ENCODE assay signal across 1 cellular context in the genomic region with DNA sequence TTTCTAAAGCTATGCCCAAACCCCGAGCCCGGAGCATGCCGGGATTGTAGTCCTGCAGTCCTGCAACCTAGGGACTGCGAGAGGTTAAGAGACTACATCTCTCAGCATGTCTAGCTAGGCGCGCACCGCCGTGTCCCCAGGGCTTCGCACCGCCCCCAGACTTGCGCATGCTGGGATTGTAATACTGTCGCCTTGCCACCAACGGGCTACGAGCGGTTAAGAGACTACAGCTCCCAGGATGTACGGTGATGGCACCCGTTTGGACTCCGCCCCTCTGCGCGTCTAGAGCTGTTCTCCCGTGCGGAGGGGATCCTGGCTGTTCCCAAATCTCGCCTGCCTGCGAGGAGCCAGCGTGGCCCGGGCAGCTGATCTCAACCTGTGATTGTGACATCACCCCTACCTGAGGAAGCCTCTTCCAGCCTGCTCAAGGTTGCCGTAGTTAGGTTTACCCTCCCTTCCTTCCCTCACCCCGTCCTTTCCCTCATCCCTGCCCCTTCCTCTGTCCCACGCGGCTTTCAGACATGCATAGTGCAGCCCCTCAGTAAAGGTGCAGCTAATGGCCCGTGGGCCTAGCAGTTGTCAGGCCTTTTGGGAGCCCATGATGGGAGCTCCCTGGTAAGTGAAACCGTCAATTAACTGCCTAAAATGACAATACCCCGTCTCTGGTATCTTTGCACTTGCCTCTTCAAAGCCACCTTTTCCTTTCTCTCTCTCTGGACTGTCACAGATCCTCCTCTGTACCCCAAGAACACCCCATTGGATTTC.
TF ChIP-seq lines count a peak whose summit lies in the region.

No MANE protein-coding gene starts in this region.

TF ChIP-seq in K562, 482 proteins besides CTCF, POLR2A, EP300 and RAD21 (continued from another document and continues in another):
- TF ChIP-seq ZNF407 (IDR thresholded peaks at IDR 0.05; ENCODE audit: low read depth): no peak
- TF ChIP-seq BMI1 (IDR thresholded peaks at IDR 0.05; ENCODE audit: low read length): no peak
- no peak for TF ChIP-seq U2AF2 (optimal IDR thresholded peaks at IDR 0.05; ENCODE audit: low read depth, low read length)
- no peak for TF ChIP-seq ZMIZ1 (IDR thresholded peaks at IDR 0.05; ENCODE audit: low read depth in 2 of 2, low read length in 2 of 2)
- TF ChIP-seq E2F3 (CRISPR knock-in tag; IDR thresholded peaks at IDR 0.05): no peak
- TF ChIP-seq ADNP (tag; IDR thresholded peaks at IDR 0.05): no peak
- no peak for TF ChIP-seq ZBTB40 (IDR thresholded peaks at IDR 0.05)
- no peak for TF ChIP-seq ZBTB40 (CRISPR knock-in tag; IDR thresholded peaks at IDR 0.05)
- TF ChIP-seq MYBL2 (IDR thresholded peaks at IDR 0.05; ENCODE audit: low read depth): no peak
- no peak for TF ChIP-seq MYBL2 (CRISPR knock-in tag; IDR thresholded peaks at IDR 0.05; ENCODE audit: borderline replicate concordance)
- TF ChIP-seq FOXJ2 (tag; IDR thresholded peaks at IDR 0.05): no peak
- TF ChIP-seq CCAR2 (IDR thresholded peaks at IDR 0.05; ENCODE audit: low read depth, low read length): no peak
- no peak for TF ChIP-seq PHF21A (IDR thresholded peaks at IDR 0.05; ENCODE audit: borderline replicate concordance, low read depth)
- TF ChIP-seq CBX5 (IDR thresholded peaks at IDR 0.05; ENCODE audit: borderline replicate concordance, low read depth): 0 out of 2 replicates have a peak, but pooled peaks have one; percentile 11
- TF ChIP-seq ZNF780A (CRISPR knock-in tag; IDR thresholded peaks at IDR 0.05): no peak
